ENCODE assay signal across 18 cellular contexts in genomic region chr9:112796485-112796884, GRCh38.
"Had no signal": no experiment of that assay in that cellular context is flagged by ENCODE, and none has a peak within 500 bp of the region (broad histone marks: within the 10 kb centered on the region; RNA-seq: fewer than 3 reads in every experiment).

No MANE protein-coding gene starts in this region.

- DNase-seq: Kasumi-1, MM.1S, NCI-H1092 treated with DMSO at 0.1 percent for 48 hours, NCI-H1436, NCI-H187, NCI-H2029, NCI-H2081 treated with DMSO at 0.1 percent for 48 hours, NCI-H2171, NCI-H226, NCI-H446, NCI-H510A, NCI-H524 treated with DMSO at 0.1 percent for 48 hours, NCI-H69, NCI-H774, SHP77, SK-N-SH had no signal

- H3K9me3 ChIP-seq: SK-N-SH had no signal

- H3K27ac ChIP-seq: KMS-11, RWPE1 had no signal

- H3K9ac ChIP-seq: KMS-11, SK-N-SH had no signal

- H3K4me2 ChIP-seq: KMS-11, SK-N-SH had no signal
